7 cellular contexts compared by ENCODE assay signal in the genomic region with DNA sequence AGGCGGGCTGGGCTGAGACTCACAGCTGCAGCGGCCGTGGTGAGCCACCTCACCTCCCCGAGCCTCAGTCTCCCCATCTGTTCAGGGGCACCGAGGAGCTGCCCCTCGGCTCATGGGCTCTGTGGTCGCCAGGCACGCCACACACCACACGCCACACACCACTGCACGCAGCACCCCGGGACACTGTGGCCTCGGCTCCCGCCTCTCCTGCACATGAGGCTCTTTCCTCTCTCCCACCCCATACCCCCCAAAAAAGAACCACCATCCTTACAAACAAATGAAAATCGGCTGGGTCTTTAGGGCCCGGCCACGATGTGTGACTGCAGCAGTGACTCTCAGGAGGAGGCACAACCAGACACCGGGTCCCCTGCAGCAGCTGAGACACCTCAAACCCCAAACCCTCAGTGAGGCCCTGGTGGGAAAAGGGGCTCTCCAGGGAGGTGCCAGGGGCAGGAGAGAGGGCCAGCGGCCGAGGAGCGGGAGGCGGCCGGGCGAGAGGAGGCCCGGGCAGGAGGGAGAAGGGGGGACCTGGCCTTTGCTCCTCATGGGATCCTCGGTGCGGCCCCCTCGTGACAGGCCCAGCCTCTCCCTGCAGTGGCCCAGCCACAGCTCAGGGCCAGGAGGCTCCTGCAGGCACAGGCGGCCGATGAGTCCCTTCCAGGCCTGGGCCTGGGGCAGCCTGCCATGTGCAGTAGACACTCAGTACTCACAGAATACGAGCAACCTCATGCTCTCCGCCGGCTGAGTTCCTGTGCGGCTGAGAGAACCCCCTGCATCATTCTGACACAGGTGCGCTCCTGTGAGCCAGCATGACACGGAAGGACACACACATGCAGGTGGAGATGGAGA.
A peak's percentile ranks its signal among the peaks of the same experiment; 100 is the strongest.
DNase-seq lines count a peak whose midpoint lies in the region; ATAC-seq and TF ChIP-seq lines count a peak whose summit lies in the region.

No MANE protein-coding gene starts in this region.

- H3K27ac ChIP-seq in hepatocyte (peak overlapping the region; percentile 94), temporal lobe (ENCODE audit: low read depth, low read length) (peak overlapping the region; percentile 99)

- 93% methylated on average over 35 of the region's 35 CpGs for WGBS in hepatocyte (ENCODE audit: low lambda C conversion rate, missing lambda C conversion rate)

- H3K4me3 ChIP-seq in hepatocyte, result no peak overlapping the region

- H3K4me2 ChIP-seq in hepatocyte, result peak overlapping the region; percentile 74

- TF ChIP-seq CTCF in activated CD8-positive, alpha-beta T cell treated with anti-CD3 and anti-CD28 coated beads for 36 hours (IDR thresholded peaks at IDR 0.05), result no peak
- no peak for TF ChIP-seq CTCF in hepatocyte (IDR thresholded peaks at IDR 0.05; ENCODE audit: poor library complexity)

- H3K27ac Mint-ChIP-seq in activated CD8-positive, alpha-beta T cell treated with anti-CD3 and anti-CD28 coated beads for 36 hours, result peak overlapping the region; percentile 94

- no peaks in the 10 kb centered on the region for H3K79me2 ChIP-seq in hepatocyte

- peak overlapping the region; percentile 66 for H3K4me3 Mint-ChIP-seq in activated CD8-positive, alpha-beta T cell treated with anti-CD3 and anti-CD28 coated beads for 36 hours

- no peaks in the 10 kb centered on the region for H4K20me1 ChIP-seq in hepatocyte (ENCODE audit: insufficient read depth, poor library complexity, severe bottlenecking)

- H3K9me2 ChIP-seq in hepatocyte (replicated peaks; ENCODE audit: insufficient read depth), result no peaks in the 10 kb centered on the region

- H3K4me1 ChIP-seq in hepatocyte (ENCODE audit: insufficient read depth), result peaks cover 29% of the 10 kb centered on the region

- no peaks in the 10 kb centered on the region for H3K9me3 ChIP-seq in hepatocyte (ENCODE audit: low read depth)

- peaks cover 6% of the 10 kb centered on the region for H3K36me3 Mint-ChIP-seq in activated CD8-positive, alpha-beta T cell treated with anti-CD3 and anti-CD28 coated beads for 36 hours (ENCODE audit: low read depth)

- no peaks in the 10 kb centered on the region for H3K27me3 ChIP-seq in hepatocyte

- H3K9me3 Mint-ChIP-seq in activated CD8-positive, alpha-beta T cell treated with anti-CD3 and anti-CD28 coated beads for 36 hours, result peaks cover 3% of the 10 kb centered on the region

- H3K27me3 Mint-ChIP-seq in activated CD8-positive, alpha-beta T cell treated with anti-CD3 and anti-CD28 coated beads for 36 hours, result no peaks in the 10 kb centered on the region

- no peaks in the 10 kb centered on the region for H3K36me3 ChIP-seq in hepatocyte (replicated peaks; ENCODE audit: insufficient read depth, low read depth)

- peak; percentile 69 for DNase-seq in activated CD8-positive, alpha-beta T cell treated with anti-CD3 and anti-CD28 coated beads for 36 hours
- DNase-seq in hepatocyte (ENCODE audit: low spot score) (no peak), retina (no peak), epidermal melanocyte (ENCODE audit: insufficient read length, low spot score) (no peak)

- POLR2A ChIA-PET in activated CD8-positive, alpha-beta T cell treated with anti-CD3 and anti-CD28 coated beads for 36 hours (lab: Charles Lee), result interaction anchor here (1.0 to 3.6 kb wide), 17 partner anchors 9 to 112 kb away, joined by 3 to 32 read pairs (median 5); partner anchors contain the start of gene CFAP97D2

- ATAC-seq in HG02798 (IDR thresholded peaks at IDR 0.05; ENCODE audit: poor library complexity, unreplicated experiment) (peak; percentile 27), HG03571 (IDR thresholded peaks at IDR 0.05; ENCODE audit: unreplicated experiment) (no peak)
- ATAC-seq in activated CD8-positive, alpha-beta T cell treated with anti-CD3 and anti-CD28 coated beads for 36 hours, result peak; percentile 17

- intact Hi-C loops in activated CD8-positive, alpha-beta T cell treated with anti-CD3 and anti-CD28 coated beads for 36 hours (cut with micrococcal nuclease), result loop anchor here (2.0 to 5.0 kb wide), 2 partner anchors 45 to 161 kb away; no protein-coding TSS in a partner anchor

- no peak overlapping the region for H2AFZ ChIP-seq in hepatocyte

- CTCF ChIA-PET in activated CD8-positive, alpha-beta T cell treated with anti-CD3 and anti-CD28 coated beads for 36 hours (lab: Charles Lee), result interaction anchor here (0.7 to 2.0 kb wide), 10 partner anchors 28 to 162 kb away, joined by 3 to 7 read pairs (median 4); no protein-coding TSS in a partner anchor

- peaks cover 67% of the 10 kb centered on the region for H3K4me1 Mint-ChIP-seq in activated CD8-positive, alpha-beta T cell treated with anti-CD3 and anti-CD28 coated beads for 36 hours (ENCODE audit: low read depth)
